18 cellular contexts compared by ENCODE assay signal in the genomic region with DNA sequence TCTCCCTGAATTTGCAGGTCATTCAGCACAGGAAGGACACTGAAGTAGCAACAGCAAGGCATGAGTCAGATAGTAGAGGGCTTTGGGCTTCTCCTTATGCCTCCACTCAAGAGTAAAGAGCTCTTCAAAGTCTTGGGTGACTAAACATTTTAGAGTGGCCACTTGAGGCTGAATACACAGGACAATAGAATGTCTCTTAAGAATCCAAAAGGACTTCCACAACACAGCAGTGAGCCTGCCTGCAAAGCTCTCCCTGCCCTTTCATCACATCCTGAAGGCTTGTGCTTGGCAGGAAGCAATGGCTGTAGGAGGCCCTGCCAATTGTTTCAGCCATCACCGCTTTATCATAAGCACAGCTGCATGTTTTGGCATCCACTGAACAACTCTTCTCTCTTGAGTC. TPM values are rescaled to one million over a fixed set of nuclear protein-coding genes. Genes with fewer than 3 reads are reported as not detected.
A peak's percentile ranks its signal among the peaks of the same experiment; 100 is the strongest.
DNase-seq lines count a peak whose midpoint lies in the region; ATAC-seq and TF ChIP-seq lines count a peak whose summit lies in the region.
"Had no signal": no experiment of that assay in that cellular context is flagged by ENCODE, and none has a peak within 500 bp of the region (broad histone marks: within the 10 kb centered on the region; RNA-seq: fewer than 3 reads in every experiment).

No MANE protein-coding gene starts in this region.

- H3K9me3 ChIP-seq in HUES6 (ENCODE audit: control insufficient read depth, insufficient read depth, low read depth, low read length) (peaks cover 25% of the 10 kb centered on the region), heart left ventricle (peaks cover 0 to 44% (median 21%) of the 10 kb centered on the region in 12 donors), psoas muscle (peaks cover 9% of the 10 kb centered on the region)

- ATAC-seq in heart left ventricle (peak; percentile 78 to 95 (median 87)), psoas muscle (peak in 1 of 4 donors; percentile 44)
- ATAC-seq: activated T-cell treated with anti-CD3 and anti-CD28 coated beads, Interleukin-2, amount 50 U/mL, for 4 hours; gastrocnemius medialis had no signal

- H3K27me3 ChIP-seq in HUES6 (ENCODE audit: control insufficient read depth, insufficient read depth, low read length) (no peaks in the 10 kb centered on the region), heart left ventricle (peaks cover 0 to 26% (median 0%) of the 10 kb centered on the region in 9 donors), psoas muscle (ENCODE audit: insufficient read depth in 3 of 3, low read length in 2 of 3) (peaks cover 0 to 11% (median 0%) of the 10 kb centered on the region in 3 donors)

- H3K27ac Mint-ChIP-seq in type B pancreatic cell, result no peak overlapping the region
- H3K27ac Mint-ChIP-seq: dendritic cell treated with granulocyte-macrophage colony-stimulating factor and Interleukin-4, amounts not matched to agents 40 ng/mL and 50 ng/mL, for 4 days had no signal

- H3K9ac ChIP-seq in HUES6 (ENCODE audit: low read length), result no peak overlapping the region

- no peaks in the 10 kb centered on the region for H3K36me3 ChIP-seq in HUES6 (ENCODE audit: control insufficient read depth, insufficient read depth, low read length)
- H3K36me3 ChIP-seq in heart left ventricle, result no peaks in the 10 kb centered on the region
- H3K36me3 ChIP-seq in psoas muscle (ENCODE audit: insufficient read depth in 1 of 2, low read depth in 1 of 2), result no peaks in the 10 kb centered on the region
- H3K36me3 ChIP-seq: gastrocnemius medialis had no signal

- no peak for TF ChIP-seq CTCF in astrocyte of the spinal cord (IDR thresholded peaks at IDR 0.05; ENCODE audit: low read depth, low read length)
- no peak for TF ChIP-seq CTCF in heart left ventricle (IDR thresholded peaks at IDR 0.05)
- TF ChIP-seq CTCF in psoas muscle (IDR thresholded peaks at IDR 0.05), result no peak
- TF ChIP-seq CTCF in type B pancreatic cell (conservative IDR thresholded peaks at IDR 0.05), result no peak

- H3K27ac ChIP-seq in HUES6 (ENCODE audit: low read depth, low read length), result peak overlapping the region; percentile 29
- H3K27ac ChIP-seq in heart left ventricle, result no peak overlapping the region
- H3K27ac ChIP-seq in psoas muscle, result no peak overlapping the region
- H3K27ac ChIP-seq: C4-2B, gastrocnemius medialis had no signal

- peaks cover 11% of the 10 kb centered on the region for H3K9me3 Mint-ChIP-seq in type B pancreatic cell

- no peaks in the 10 kb centered on the region for H3K36me3 Mint-ChIP-seq in type B pancreatic cell

- H3K4me3 ChIP-seq in HUES6 (ENCODE audit: low read depth, low read length) (no peak overlapping the region), astrocyte of the spinal cord (ENCODE audit: low read depth, low read length) (no peak overlapping the region), heart left ventricle (no peak overlapping the region), psoas muscle (no peak overlapping the region)
- H3K4me3 ChIP-seq: gastrocnemius medialis had no signal

- intact Hi-C loops in heart left ventricle (cut with DNase I) (no loop called here), psoas muscle (cut with DNase I) (no loop called here)

- no peaks in the 10 kb centered on the region for H3K4me1 Mint-ChIP-seq in type B pancreatic cell (ENCODE audit: unreplicated experiment)

- peaks cover 19% of the 10 kb centered on the region for H3K4me1 ChIP-seq in HUES6 (ENCODE audit: control insufficient read depth, insufficient read depth, low read length)
- H3K4me1 ChIP-seq in heart left ventricle, result peaks cover 0 to 11% (median 0%) of the 10 kb centered on the region in 12 donors
- H3K4me1 ChIP-seq in psoas muscle, result no peaks in the 10 kb centered on the region
- H3K4me1 ChIP-seq: gastrocnemius medialis had no signal

- peaks cover 53% of the 10 kb centered on the region for H3K27me3 Mint-ChIP-seq in type B pancreatic cell

- whole genome bisulfite sequencing in heart left ventricle, 4 donors, result 12 to 23% (median 18%) methylated on average over 1 of the region's 1 CpG
- 14 to 22% (median 19%) methylated on average over 1 of the region's 1 CpG for WGBS in psoas muscle, 3 donors

- H3K4me3 Mint-ChIP-seq in type B pancreatic cell, result no peak overlapping the region
- H3K4me3 Mint-ChIP-seq: activated T-cell treated with anti-CD3 and anti-CD28 coated beads, Interleukin-2, amount 50 U/mL, for 4 hours; dendritic cell treated with granulocyte-macrophage colony-stimulating factor and Interleukin-4, amounts not matched to agents 40 ng/mL and 50 ng/mL, for 4 days had no signal

- in situ Hi-C loops in astrocyte of the spinal cord (cut with HindIII; ENCODE audit: low sequenced_read_pairs), result no loop called here

- no peak for TF ChIP-seq POLR2A in heart left ventricle (IDR thresholded peaks at IDR 0.05)

- peak; percentile 15 for DNase-seq in astrocyte of the spinal cord (ENCODE audit: low read depth, low spot score)
- DNase-seq in heart left ventricle, result peak in 4 of 5 donors; percentile 47 to 67 (median 50)
- DNase-seq in psoas muscle, result peak; percentile 28 to 63
- DNase-seq in NCI-H2081 (lab: John Stamatoyannopoulos, UW), result no peak
- DNase-seq in type B pancreatic cell (ENCODE audit: extremely low spot score, unreplicated experiment), result no peak
- no peak for DNase-seq in NCI-H446 (lab: John Stamatoyannopoulos, UW)
- DNase-seq in NCI-H2227 (lab: John Stamatoyannopoulos, UW; ENCODE audit: unreplicated experiment), result no peak
- DNase-seq: activated T-cell treated with anti-CD3 and anti-CD28 coated beads, Interleukin-2, amount 50 U/mL, for 4 hours; amniotic stem cell; EL; islet precursor cell; Kasumi-1; NCI-H187 treated with DMSO at 0.1 percent for 48 hours; stimulated activated CD4-positive, alpha-beta T cell treated with anti-CD3 and anti-CD28 coated beads, Interleukin-15, amount 100 ng/mL, for 24 hours had no signal

RNA-seq across cellular contexts. Expression of a gene that starts 36.8 kb away (rescaled TPM):
- not detected for total RNA-seq in heart left ventricle
- polyA plus RNA-seq in heart left ventricle, result under 1 TPM in 1 of 2 donors, not detected in 1; 0.08 TPM
- total RNA-seq in psoas muscle, result not detected
- under 1 TPM in 1 of 3 donors, not detected in 2; 0.01 TPM for polyA plus RNA-seq in psoas muscle
- total RNA-seq in type B pancreatic cell (ENCODE audit: low replicate concordance), result 20.5 and 27.9 TPM in 2 replicates
- total RNA-seq: activated T-cell treated with anti-CD3 and anti-CD28 coated beads, Interleukin-2, amount 50 U/mL, for 4 hours had no signal

RNA-seq across cellular contexts. Expression of a gene that starts 40.7 kb away (rescaled TPM):
- total RNA-seq in heart left ventricle (under 1 TPM in 7 of 9 donors, not detected in 2; 0.09 to 0.35 (median 0.18) TPM), psoas muscle (under 1 TPM; 0.12 to 0.54 (median 0.28) TPM), type B pancreatic cell (ENCODE audit: low replicate concordance) (2.1 and 8.1 TPM in 2 replicates)
- polyA plus RNA-seq in heart left ventricle (under 1 TPM; 0.12 to 0.15 TPM), psoas muscle (under 1 TPM; 0.07 to 0.42 (median 0.17) TPM)

Comparison
In these comparisons a context has a peak if more than half of its experiments do, and no peak if none do; other contexts are left out.
1. DNase-seq: peak in astrocyte of the spinal cord (single experiment), heart left ventricle (4 of 5) and psoas muscle (2 of 2); none in NCI-H2081 (0 of 2), type B pancreatic cell (single experiment), NCI-H446 (0 of 2) and NCI-H2227 (single experiment).
2. RNA of a gene that starts 36.8 kb away (total RNA-seq): 20.5 to 27.9 TPM in type B pancreatic cell; not detected in heart left ventricle and not detected in psoas muscle; every median in the first group is over 10 times any median in the second.